ENCODE assay signal across 1 cellular context in genomic region chr1:74714429-74715362, GRCh38.
TF ChIP-seq lines count a peak whose summit lies in the region.

No MANE protein-coding gene starts in this region.

TF ChIP-seq in K562, 482 proteins besides CTCF, POLR2A, EP300 and RAD21:
- no peak for TF ChIP-seq HNRNPLL (IDR thresholded peaks at IDR 0.05; ENCODE audit: low read depth, low read length, poor library complexity, severe bottlenecking)
- TF ChIP-seq ZNF316 (IDR thresholded peaks at IDR 0.05) = peak; percentile 36
- 0 out of 2 replicates have a peak, but pooled peaks have one; percentile 9 for TF ChIP-seq MAFG (tag; conservative IDR thresholded peaks at IDR 0.05)
- 0 out of 2 replicates have a peak, but pooled peaks have one; percentile 13 for TF ChIP-seq C11orf30 (IDR thresholded peaks at IDR 0.05; ENCODE audit: low read depth)
